In genomic region chr9:114488398-114489129, GRCh38 we compare ENCODE assay signal across 19 cellular contexts. TPM values are rescaled to one million over a fixed set of nuclear protein-coding genes. Genes with fewer than 3 reads are reported as not detected.
DNase-seq lines count a peak whose midpoint lies in the region; ATAC-seq and TF ChIP-seq lines count a peak whose summit lies in the region.
"Had no signal": no experiment of that assay in that cellular context is flagged by ENCODE, and none has a peak within 500 bp of the region (broad histone marks: within the 10 kb centered on the region; RNA-seq: fewer than 3 reads in every experiment).

No MANE protein-coding gene starts in this region.

- H3K4me1 ChIP-seq in body of pancreas = peaks cover 7% of the 10 kb centered on the region
- no peaks in the 10 kb centered on the region for H3K4me1 ChIP-seq in Caco-2
- H3K4me1 ChIP-seq: SJCRH30 had no signal

- H3K4me3 Mint-ChIP-seq in stimulated activated naive CD8-positive, alpha-beta T cell treated with anti-CD3 and anti-CD28 coated beads, Interleukin-15, Interleukin-2, amounts not matched to agents 100 ng/mL and 50 ng/mL, for 24 hours = no peak overlapping the region
- H3K4me3 Mint-ChIP-seq in brain (peak overlapping the region in 1 of 5 experiments; percentile 12), Caco-2 (ENCODE audit: unreplicated experiment) (no peak overlapping the region)
- H3K4me3 Mint-ChIP-seq in stimulated activated naive B cell treated with anti-CD40 and anti-IgM and Interleukin-4, amounts not matched to agents 10 μg/mL and 1 μg/mL and 100 μg/mL, for 72 hours = peak overlapping the region in 1 of 2 donors; percentile 1
- H3K4me3 Mint-ChIP-seq: CD4-positive, alpha-beta T cell had no signal

- H3K27ac ChIP-seq in body of pancreas = no peak overlapping the region
- H3K27ac ChIP-seq: SJCRH30 had no signal

- H3K4me3 ChIP-seq in body of pancreas (no peak overlapping the region), Caco-2 (ENCODE audit: low read depth, low read length) (no peak overlapping the region)
- H3K4me3 ChIP-seq: SJCRH30 had no signal

- no TSS peak for BruUV-seq in Caco-2 (replicated peaks; lab: Mats Ljungman, UMichigan)

- CTCF ChIA-PET in Caco-2 (lab: Charles Lee) = interaction anchor here (1.8 kb wide), 1 partner anchor 165 kb away, joined by 7 read pairs; no protein-coding TSS in a partner anchor

- no peaks in the 10 kb centered on the region for H3K27me3 ChIP-seq in body of pancreas
- no peaks in the 10 kb centered on the region for H3K27me3 ChIP-seq in Caco-2 (replicated peaks; ENCODE audit: control insufficient read depth, insufficient read depth, low read length)
- H3K27me3 ChIP-seq: SJCRH30 had no signal

- peak overlapping the region; percentile 0 for H3K27ac Mint-ChIP-seq in stimulated activated naive CD8-positive, alpha-beta T cell treated with anti-CD3 and anti-CD28 coated beads, Interleukin-15, Interleukin-2, amounts not matched to agents 100 ng/mL and 50 ng/mL, for 24 hours
- H3K27ac Mint-ChIP-seq in brain (peak overlapping the region in 3 of 5 experiments; percentile 30 to 56 (median 44)), Caco-2 (ENCODE audit: unreplicated experiment) (no peak overlapping the region)
- H3K27ac Mint-ChIP-seq in stimulated activated naive B cell treated with anti-CD40 and anti-IgM and Interleukin-4, amounts not matched to agents 10 μg/mL and 1 μg/mL and 100 μg/mL, for 72 hours = peak overlapping the region; percentile 71
- H3K27ac Mint-ChIP-seq: CD4-positive, alpha-beta T cell had no signal

- no peak for TF ChIP-seq POLR2A in body of pancreas (IDR thresholded peaks at IDR 0.05)

- peaks cover 37% of the 10 kb centered on the region for H3K4me1 Mint-ChIP-seq in stimulated activated naive CD8-positive, alpha-beta T cell treated with anti-CD3 and anti-CD28 coated beads, Interleukin-15, Interleukin-2, amounts not matched to agents 100 ng/mL and 50 ng/mL, for 24 hours (ENCODE audit: low read depth)
- peaks cover 45% of the 10 kb centered on the region for H3K4me1 Mint-ChIP-seq in brain
- H3K4me1 Mint-ChIP-seq in stimulated activated naive B cell treated with anti-CD40 and anti-IgM and Interleukin-4, amounts not matched to agents 10 μg/mL and 1 μg/mL and 100 μg/mL, for 72 hours = peaks cover 32 to 48% of the 10 kb centered on the region in 2 donors
- H3K4me1 Mint-ChIP-seq in Caco-2 (ENCODE audit: low read depth, unreplicated experiment) = no peaks in the 10 kb centered on the region

- H3K27me3 Mint-ChIP-seq in stimulated activated naive CD8-positive, alpha-beta T cell treated with anti-CD3 and anti-CD28 coated beads, Interleukin-15, Interleukin-2, amounts not matched to agents 100 ng/mL and 50 ng/mL, for 24 hours = no peaks in the 10 kb centered on the region
- H3K27me3 Mint-ChIP-seq in brain (no peaks in the 10 kb centered on the region), Caco-2 (ENCODE audit: insufficient read depth, unreplicated experiment) (peaks cover 2% of the 10 kb centered on the region)
- no peaks in the 10 kb centered on the region for H3K27me3 Mint-ChIP-seq in stimulated activated naive B cell treated with anti-CD40 and anti-IgM and Interleukin-4, amounts not matched to agents 10 μg/mL and 1 μg/mL and 100 μg/mL, for 72 hours
- H3K27me3 Mint-ChIP-seq: CD4-positive, alpha-beta T cell had no signal

- intact Hi-C loops in body of pancreas (cut with DNase I) = no loop called here
- intact Hi-C loops in Caco-2 (cut with micrococcal nuclease; ENCODE audit: unreplicated experiment) = no loop called here

- no peaks in the 10 kb centered on the region for H3K36me3 Mint-ChIP-seq in stimulated activated naive CD8-positive, alpha-beta T cell treated with anti-CD3 and anti-CD28 coated beads, Interleukin-15, Interleukin-2, amounts not matched to agents 100 ng/mL and 50 ng/mL, for 24 hours (ENCODE audit: low read depth)
- H3K36me3 Mint-ChIP-seq in brain = peaks cover 6% of the 10 kb centered on the region
- peaks cover 2 to 6% of the 10 kb centered on the region in 2 donors for H3K36me3 Mint-ChIP-seq in stimulated activated naive B cell treated with anti-CD40 and anti-IgM and Interleukin-4, amounts not matched to agents 10 μg/mL and 1 μg/mL and 100 μg/mL, for 72 hours
- H3K36me3 Mint-ChIP-seq in Caco-2 (ENCODE audit: insufficient read depth, unreplicated experiment) = no peaks in the 10 kb centered on the region

- no peak for ATAC-seq in stimulated activated naive CD8-positive, alpha-beta T cell treated with anti-CD3 and anti-CD28 coated beads, Interleukin-15, Interleukin-2, amounts not matched to agents 100 U/mL and 50 U/mL, for 24 hours
- no peak for ATAC-seq in stimulated activated naive B cell treated with anti-CD40 and anti-IgM and Interleukin-4, amounts not matched to agents 10 μg/mL and 1 μg/mL and 100 μg/mL, for 72 hours (replicated peaks)
- no peak for ATAC-seq in body of pancreas

- no peaks in the 10 kb centered on the region for H3K36me3 ChIP-seq in body of pancreas (replicated peaks in 1 of 2; ENCODE audit: insufficient read depth in 1 of 2, low read depth in 2 of 2)
- H3K36me3 ChIP-seq in Caco-2 (ENCODE audit: control insufficient read depth, insufficient read depth, low read length) = no peaks in the 10 kb centered on the region
- H3K36me3 ChIP-seq: SJCRH30 had no signal

- TF ChIP-seq CTCF in brain (conservative IDR thresholded peaks at IDR 0.05) = no peak
- TF ChIP-seq CTCF in body of pancreas (IDR thresholded peaks at IDR 0.05) = no peak
- TF ChIP-seq CTCF in Caco-2 (IDR thresholded peaks at IDR 0.05; ENCODE audit: insufficient read depth in 1 of 2, low read depth in 1 of 2, low read length in 1 of 2, severe bottlenecking in 1 of 2, unreplicated experiment in 1 of 2) = no peak

- POLR2A ChIA-PET in Caco-2 (lab: Charles Lee) = no interaction called here

- DNase-seq in stimulated activated naive CD8-positive, alpha-beta T cell treated with anti-CD3 and anti-CD28 coated beads, Interleukin-15, Interleukin-2, amounts not matched to agents 100 U/mL and 50 U/mL, for 24 hours = no peak
- DNase-seq in NCI-H510A treated with DMSO at 0.1 percent for 48 hours (lab: John Stamatoyannopoulos, UW) = peak; percentile 58
- DNase-seq in stimulated activated naive B cell treated with anti-CD40 and anti-IgM and Interleukin-4, amounts not matched to agents 10 μg/mL and 1 μg/mL and 100 μg/mL, for 72 hours = no peak
- no peak for DNase-seq in body of pancreas
- DNase-seq in Caco-2 = no peak
- DNase-seq in NOMO-1 (lab: John Stamatoyannopoulos, UW; ENCODE audit: unreplicated experiment in 2 of 2) = no peak
- DNase-seq: AML-193; CD4-positive, alpha-beta T cell; DMS 273 treated with DMSO at 0.1 percent for 48 hours; EL; HCEC 1CT; IMR-90; NCI-H345; OCI-M1; RPMI8226; SJCRH30; SW 1271 had no signal

- 60 to 80% methylated on average over 7 of the region's 7 CpGs for WGBS in body of pancreas, 2 donors

- H3K9me3 ChIP-seq in body of pancreas (no peaks in the 10 kb centered on the region), Caco-2 (no peaks in the 10 kb centered on the region)
- H3K9me3 ChIP-seq: SJCRH30 had no signal

- no peaks in the 10 kb centered on the region for H3K9me3 Mint-ChIP-seq in stimulated activated naive CD8-positive, alpha-beta T cell treated with anti-CD3 and anti-CD28 coated beads, Interleukin-15, Interleukin-2, amounts not matched to agents 100 ng/mL and 50 ng/mL, for 24 hours
- no peaks in the 10 kb centered on the region for H3K9me3 Mint-ChIP-seq in brain
- no peaks in the 10 kb centered on the region for H3K9me3 Mint-ChIP-seq in stimulated activated naive B cell treated with anti-CD40 and anti-IgM and Interleukin-4, amounts not matched to agents 10 μg/mL and 1 μg/mL and 100 μg/mL, for 72 hours
- no peaks in the 10 kb centered on the region for H3K9me3 Mint-ChIP-seq in Caco-2 (ENCODE audit: unreplicated experiment)
- H3K9me3 Mint-ChIP-seq: CD4-positive, alpha-beta T cell had no signal

RNA-seq across cellular contexts. Expression of gene WHRN, which starts 16.7 kb away (rescaled TPM):
- 37.3 TPM for polyA plus RNA-seq in brain (ENCODE audit: insufficient read depth, low read depth, low replicate concordance)
- total RNA-seq in body of pancreas (10 to 100 TPM; 13.5 to 15.6 TPM), Caco-2 (2022) (1.4 and 1.6 TPM in 2 replicates)
